In genomic region chr7:157556339-157556944, GRCh38 we compare ENCODE assay signal across 20 cellular contexts.
"Had no signal": no experiment of that assay in that cellular context is flagged by ENCODE, and none has a peak within 500 bp of the region (broad histone marks: within the 10 kb centered on the region; RNA-seq: fewer than 3 reads in every experiment).

No MANE protein-coding gene starts in this region.

- H3K27me3 Mint-ChIP-seq: dendritic cell treated with granulocyte-macrophage colony-stimulating factor and Interleukin-4, amounts not matched to agents 40 ng/mL and 50 ng/mL, for 4 days; naive B cell had no signal

- H3K27ac Mint-ChIP-seq: activated naive CD4-positive, alpha-beta T cell treated with anti-CD3 and anti-CD28 coated beads, Interleukin-2, amount 50 U/mL, for 72 hours; dendritic cell treated with granulocyte-macrophage colony-stimulating factor and Interleukin-4, amounts not matched to agents 40 ng/mL and 50 ng/mL, for 4 days; naive B cell had no signal

- H3K9me3 ChIP-seq: gastrocnemius medialis, heart right ventricle, transverse colon had no signal

- H3K4me2 ChIP-seq: smooth muscle cell had no signal

- H3K4me1 ChIP-seq: gastrocnemius medialis, heart right ventricle, transverse colon had no signal

- H3K27ac ChIP-seq: brain microvascular endothelial cell, epithelial cell of prostate, gastrocnemius medialis, heart right ventricle, transverse colon had no signal

- H3K36me3 ChIP-seq: brain microvascular endothelial cell, gastrocnemius medialis, transverse colon had no signal

- H3K4me3 Mint-ChIP-seq: activated T-cell treated with anti-CD3 and anti-CD28 coated beads, Interleukin-2, amount 50 U/mL, for 4 hours; dendritic cell treated with granulocyte-macrophage colony-stimulating factor and Interleukin-4, amounts not matched to agents 40 ng/mL and 50 ng/mL, for 4 days; naive B cell had no signal

- H3K27me3 ChIP-seq: brain microvascular endothelial cell, gastrocnemius medialis, heart right ventricle, transverse colon had no signal

- H3K4me3 ChIP-seq: gastrocnemius medialis, heart right ventricle, smooth muscle cell, transverse colon had no signal

- DNase-seq: activated CD4-positive, alpha-beta T cell treated with anti-CD3 and anti-CD28 coated beads for 1 hour; activated CD4-positive, alpha-beta T cell treated with anti-CD3 and anti-CD28 coated beads, Interleukin-2, amount 50 U/mL, for 48 hours; activated gamma-delta T cell; activated T-cell treated with anti-CD3 and anti-CD28 coated beads, Interleukin-2, amount 50 U/mL, for 4 hours; brain microvascular endothelial cell; cerebellar nuclear complex; effector memory CD4-positive, alpha-beta T cell; gastrocnemius medialis; heart right ventricle; naive B cell; retina; stimulated activated naive CD8-positive, alpha-beta T cell treated with anti-CD3 and anti-CD28 coated beads, Interleukin-15, Interleukin-2, amounts not matched to agents 100 U/mL and 50 U/mL, for 24 hours; T1000; transverse colon had no signal

- H3K9me3 Mint-ChIP-seq: activated naive CD4-positive, alpha-beta T cell treated with anti-CD3 and anti-CD28 coated beads, Interleukin-2, amount 50 U/mL, for 72 hours; activated T-cell treated with anti-CD3 and anti-CD28 coated beads, Interleukin-2, amount 50 U/mL, for 4 hours; dendritic cell treated with granulocyte-macrophage colony-stimulating factor and Interleukin-4, amounts not matched to agents 40 ng/mL and 50 ng/mL, for 4 days; naive B cell had no signal

- H3K36me3 Mint-ChIP-seq: activated naive CD4-positive, alpha-beta T cell treated with anti-CD3 and anti-CD28 coated beads, Interleukin-2, amount 50 U/mL, for 72 hours had no signal

- ATAC-seq: activated naive CD4-positive, alpha-beta T cell treated with anti-CD3 and anti-CD28 coated beads, Interleukin-2, amount 50 U/mL, for 72 hours; activated T-cell treated with anti-CD3 and anti-CD28 coated beads, Interleukin-2, amount 50 U/mL, for 4 hours; gastrocnemius medialis; heart right ventricle; left colon; SK-N-SH treated with all-trans-retinoic acid at 6 μM for 48 hours; stimulated activated naive CD8-positive, alpha-beta T cell treated with anti-CD3 and anti-CD28 coated beads, Interleukin-15, Interleukin-2, amounts not matched to agents 100 U/mL and 50 U/mL, for 24 hours had no signal
